ENCODE assay signal across 8 cellular contexts in the genomic region with DNA sequence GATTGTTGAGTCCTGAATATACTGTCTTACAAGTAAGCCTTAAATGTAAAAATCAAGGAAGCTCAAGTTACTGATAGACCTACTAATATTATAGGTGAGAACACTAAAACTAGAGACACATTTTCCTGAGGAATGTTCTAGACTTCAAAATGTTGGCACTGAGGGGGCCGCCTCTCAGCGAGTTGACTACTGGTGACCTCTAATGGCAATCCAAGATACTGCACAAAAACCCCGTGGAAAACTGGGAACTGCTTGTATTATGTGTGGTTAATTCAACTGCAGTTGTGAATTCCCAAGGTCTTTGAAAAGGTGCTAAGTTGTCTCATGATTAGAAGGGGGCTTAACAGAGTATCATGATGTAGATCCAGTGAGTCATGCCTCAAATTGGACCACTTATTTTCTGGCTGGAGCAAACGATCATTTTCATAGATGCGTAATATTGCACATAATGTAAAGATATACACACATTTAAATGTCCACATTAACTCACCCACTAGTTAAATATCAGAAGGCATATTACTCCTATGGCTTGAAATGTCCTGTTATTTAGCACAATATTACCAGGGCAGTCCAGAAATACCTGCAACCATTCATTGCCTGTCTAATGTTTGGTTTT.
DNase-seq lines count a peak whose midpoint lies in the region; ATAC-seq, FAIRE-seq and TF ChIP-seq lines count a peak whose summit lies in the region.

No MANE protein-coding gene starts in this region.

- no peaks in the 10 kb centered on the region for H3K9me3 ChIP-seq in heart left ventricle
- no peaks in the 10 kb centered on the region for H3K9me3 ChIP-seq in PC-3 (ENCODE audit: low read length)
- H3K9me3 ChIP-seq in ascending aorta: no peaks in the 10 kb centered on the region

- H3F3A ChIP-seq in PC-3 (ENCODE audit: low read length, unreplicated experiment): no peaks in the 10 kb centered on the region

- H3K4me1 ChIP-seq in heart left ventricle: no peaks in the 10 kb centered on the region
- no peaks in the 10 kb centered on the region for H3K4me1 ChIP-seq in PC-3 (ENCODE audit: insufficient read depth, low read length)
- H3K4me1 ChIP-seq in ascending aorta: no peaks in the 10 kb centered on the region

- POLR2A ChIA-PET in PC-3 (lab: Charles Lee; ENCODE audit: unreplicated experiment): no interaction called here

- no TSS peak for BruUV-seq in PC-3 (replicated peaks; lab: Mats Ljungman, UMichigan)

- H3K79me2 ChIP-seq in PC-3 (ENCODE audit: low read length): no peaks in the 10 kb centered on the region

- no peak for TF ChIP-seq POLR2A in heart left ventricle (IDR thresholded peaks at IDR 0.05)

- WGBS in heart left ventricle, 4 donors: 33 to 40% (median 38%) methylated on average over 5 of the region's 5 CpGs

- intact Hi-C loops in heart left ventricle (cut with DNase I): loop anchor here in 5 of 10 donors (5.0 to 10.0 kb wide), 4 partner anchors 441 to 531 kb away; no protein-coding TSS in a partner anchor
- intact Hi-C loops in left ventricle myocardium superior (cut with micrococcal nuclease): no loop called here
- intact Hi-C loops in PC-3 (cut with micrococcal nuclease): no loop called here
- intact Hi-C loops in ascending aorta (cut with DNase I): no loop called here

- DNase-seq in heart left ventricle (no peak), left ventricle myocardium superior (no peak), PC-3 (peak; percentile 43), fibroblast of villous mesenchyme (ENCODE audit: low read depth) (no peak), urothelium cell line (ENCODE audit: low spot score) (peak; percentile 35), SKM-1 treated with dmso at 0.1 percent for 144 hours (lab: John Stamatoyannopoulos, UW; ENCODE audit: unreplicated experiment) (no peak), ascending aorta (ENCODE audit: low spot score in 2 of 2) (no peak)

- peak; percentile 28 to 61 (median 43) for TF ChIP-seq CTCF in heart left ventricle (IDR thresholded peaks at IDR 0.05)
- peak; percentile 75 for TF ChIP-seq CTCF in PC-3 (conservative IDR thresholded peaks at IDR 0.05; ENCODE audit: low read depth, low read length)
- peak; percentile 8 for TF ChIP-seq CTCF in fibroblast of villous mesenchyme (IDR thresholded peaks at IDR 0.05; ENCODE audit: insufficient read depth, low read depth, low read length)
- peak in 1 of 3 experiments; percentile 25 for TF ChIP-seq CTCF in ascending aorta (IDR thresholded peaks at IDR 0.05)

- CTCF ChIA-PET in PC-3 (lab: Charles Lee): no interaction called here

- no peak for ATAC-seq in heart left ventricle
- no peak for ATAC-seq in left ventricle myocardium superior
- no peak for ATAC-seq in PC-3
- ATAC-seq in GM18858 (IDR thresholded peaks at IDR 0.05; ENCODE audit: unreplicated experiment): no peak

- H3K4me3 ChIP-seq in heart left ventricle (no peak overlapping the region), PC-3 (ENCODE audit: low read length) (no peak overlapping the region), fibroblast of villous mesenchyme (ENCODE audit: low read depth, low read length) (no peak overlapping the region), ascending aorta (no peak overlapping the region)

- no peaks in the 10 kb centered on the region for H3K9me2 ChIP-seq in PC-3 (replicated peaks; ENCODE audit: low read length)

- H3K27me3 ChIP-seq in heart left ventricle (peaks cover 0 to 14% (median 5%) of the 10 kb centered on the region in 9 donors), PC-3 (ENCODE audit: low read length) (peaks cover 57% of the 10 kb centered on the region), ascending aorta (no peaks in the 10 kb centered on the region)

- H3K9ac ChIP-seq in PC-3 (ENCODE audit: low read length): no peak overlapping the region

- H2AFZ ChIP-seq in PC-3 (ENCODE audit: low read length): no peak overlapping the region

- H3K27ac ChIP-seq in heart left ventricle (no peak overlapping the region), PC-3 (ENCODE audit: low read length) (no peak overlapping the region), ascending aorta (no peak overlapping the region)

- H3K36me3 ChIP-seq in heart left ventricle (no peaks in the 10 kb centered on the region), PC-3 (ENCODE audit: low read depth, low read length) (no peaks in the 10 kb centered on the region), ascending aorta (no peaks in the 10 kb centered on the region)

- no peak overlapping the region for H3K4me2 ChIP-seq in PC-3 (ENCODE audit: low read length)

- H4K20me1 ChIP-seq in PC-3 (ENCODE audit: low read length): no peaks in the 10 kb centered on the region

- FAIRE-seq in urothelium cell line (lab: Jason Lieb, UNC): no peak

Comparison
In these comparisons a context has a peak if more than half of its experiments do, and no peak if none do; other contexts are left out.
1. DNase-seq: peak in PC-3 (single experiment) and urothelium cell line (single experiment); none in heart left ventricle (0 of 5), left ventricle myocardium superior (single experiment), fibroblast of villous mesenchyme (single experiment), SKM-1 treated with dmso at 0.1 percent for 144 hours (single experiment) and ascending aorta (0 of 2).